ENCODE assay signal across 8 cellular contexts in the genomic region with DNA sequence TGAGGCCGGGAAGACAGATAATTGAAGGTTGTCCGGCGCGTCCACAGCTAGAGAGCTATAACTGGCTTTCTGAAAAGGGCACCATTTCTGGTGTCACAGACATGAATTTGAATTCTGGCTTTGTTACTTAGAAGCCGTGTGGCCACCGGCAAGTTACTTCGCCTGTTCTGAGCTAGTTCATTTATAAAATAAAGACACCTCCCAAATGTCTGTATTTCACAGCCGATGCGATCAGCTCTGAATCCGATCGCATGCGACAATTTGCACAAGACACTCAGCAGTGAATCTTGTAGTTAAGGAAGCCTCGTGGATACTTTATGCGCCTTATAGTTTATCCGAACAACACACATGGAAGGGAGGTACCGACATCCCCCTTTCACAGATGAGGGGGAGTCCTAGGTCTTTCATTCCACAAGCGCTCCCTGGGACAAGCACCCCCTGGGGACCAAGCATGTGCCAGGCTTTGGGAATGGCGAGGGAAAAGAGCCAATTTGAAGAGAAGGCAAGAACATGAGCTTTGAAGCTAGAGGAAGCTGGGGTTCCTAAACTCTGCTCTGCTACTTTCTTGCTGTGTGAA. TPM values are rescaled to one million over a fixed set of nuclear protein-coding genes. Genes with fewer than 3 reads are reported as not detected.
DNase-seq lines count a peak whose midpoint lies in the region; ATAC-seq and TF ChIP-seq lines count a peak whose summit lies in the region.

No MANE protein-coding gene starts in this region.

- H3K4me1 ChIP-seq in esophagus muscularis mucosa (peaks cover 39 to 81% (median 53%) of the 10 kb centered on the region in 4 donors), ovary (ENCODE audit: insufficient read depth) (peaks cover 10% of the 10 kb centered on the region)

- H3K9me3 ChIP-seq in esophagus muscularis mucosa: no peaks in the 10 kb centered on the region
- H3K9me3 ChIP-seq in ovary: no peaks in the 10 kb centered on the region

- TF ChIP-seq POLR2A in esophagus muscularis mucosa (IDR thresholded peaks at IDR 0.05; ENCODE audit: low read depth) (no peak), ovary (IDR thresholded peaks at IDR 0.05) (no peak)

- peak overlapping the region; percentile 81 to 91 (median 87) for H3K4me3 ChIP-seq in esophagus muscularis mucosa
- peak overlapping the region; percentile 55 for H3K4me3 ChIP-seq in ovary

- H3K27me3 ChIP-seq in esophagus muscularis mucosa: no peaks in the 10 kb centered on the region
- no peaks in the 10 kb centered on the region for H3K27me3 ChIP-seq in ovary

- WGBS in esophagus muscularis mucosa: 7% methylated on average over 18 of the region's 18 CpGs
- WGBS in ovary, 3 donors: 6 to 11% (median 9%) methylated on average over 18 of the region's 18 CpGs

- TF ChIP-seq CTCF in esophagus muscularis mucosa (IDR thresholded peaks at IDR 0.05) (no peak), ovary (IDR thresholded peaks at IDR 0.05) (no peak)

- intact Hi-C loops in esophagus muscularis mucosa (cut with DNase I) (no loop called here), ovary (cut with DNase I) (no loop called here)

- peak overlapping the region; percentile 94 to 97 (median 96) for H3K27ac ChIP-seq in esophagus muscularis mucosa (replicated peaks in 1 of 4)
- peak overlapping the region in 1 of 2 donors; percentile 85 for H3K27ac ChIP-seq in ovary

- H3K36me3 ChIP-seq in esophagus muscularis mucosa: peaks cover 0 to 26% (median 2%) of the 10 kb centered on the region in 4 donors
- H3K36me3 ChIP-seq in ovary: no peaks in the 10 kb centered on the region

- TF ChIP-seq EP300 in esophagus muscularis mucosa (IDR thresholded peaks at IDR 0.05): no peak
- no peak for TF ChIP-seq EP300 in ovary (IDR thresholded peaks at IDR 0.05)

- ATAC-seq in activated CD4-positive, CD25-positive, alpha-beta regulatory T cell treated with anti-CD3 and anti-CD28 coated beads, Interleukin-2, amount 50 U/mL, for 24 hours: peak; percentile 0 to 4
- no peak for ATAC-seq in GM21786 (IDR thresholded peaks at IDR 0.05; ENCODE audit: unreplicated experiment)
- no peak for ATAC-seq in GM18517 (IDR thresholded peaks at IDR 0.05; ENCODE audit: unreplicated experiment)

- DNase-seq in activated CD4-positive, CD25-positive, alpha-beta regulatory T cell (lab: John Stamatoyannopoulos, UW): no peak
- DNase-seq in SHP77 treated with DMSO at 0.1 percent for 48 hours (lab: John Stamatoyannopoulos, UW): peak; percentile 65
- DNase-seq in esophagus muscularis mucosa (ENCODE audit: extremely low spot score): no peak
- DNase-seq in ovary: peak in 4 of 5 donors; percentile 27 to 52 (median 44)
- DNase-seq in COLO668 (lab: John Stamatoyannopoulos, UW; ENCODE audit: unreplicated experiment): no peak

RNA-seq across cellular contexts. Expression of gene ID3, which starts 4.0 kb away (rescaled TPM):
- total RNA-seq in esophagus muscularis mucosa (100 to 1,000 TPM in 3 of 4 donors, 10 to 100 TPM in 1; 75.2 to 352 (median 274) TPM), ovary (100 to 1,000 TPM in 4 of 7 donors, 10 to 100 TPM in 3; 44.1 to 274 (median 143) TPM)
- polyA plus RNA-seq in ovary: 100 to 1,000 TPM in 1 of 2 donors, 10 to 100 TPM in 1; 37.9 to 257 TPM

RNA-seq across cellular contexts. Expression of gene E2F2, which starts 24.3 kb away (rescaled TPM):
- total RNA-seq in esophagus muscularis mucosa (under 1 TPM in 3 of 4 donors, not detected in 1; 0.11 to 0.26 (median 0.17) TPM), ovary (1 to 10 TPM in 1 of 7 donors, under 1 TPM in 4, not detected in 2; under 0.01 to 1.1 (median 0.23) TPM)
- under 1 TPM; 0.08 to 0.13 TPM for polyA plus RNA-seq in ovary

Comparison
In these comparisons a context has a peak if more than half of its experiments do, and no peak if none do; other contexts are left out.
1. ATAC-seq: peak in activated CD4-positive, CD25-positive, alpha-beta regulatory T cell treated with anti-CD3 and anti-CD28 coated beads, Interleukin-2, amount 50 U/mL, for 24 hours (2 of 2); none in GM21786 (single experiment) and GM18517 (single experiment).
2. DNase-seq: peak in SHP77 treated with DMSO at 0.1 percent for 48 hours (single experiment) and ovary (4 of 5); none in activated CD4-positive, CD25-positive, alpha-beta regulatory T cell (0 of 4), esophagus muscularis mucosa (single experiment) and COLO668 (single experiment).